1 cellular context compared by ENCODE assay signal in the genomic region with DNA sequence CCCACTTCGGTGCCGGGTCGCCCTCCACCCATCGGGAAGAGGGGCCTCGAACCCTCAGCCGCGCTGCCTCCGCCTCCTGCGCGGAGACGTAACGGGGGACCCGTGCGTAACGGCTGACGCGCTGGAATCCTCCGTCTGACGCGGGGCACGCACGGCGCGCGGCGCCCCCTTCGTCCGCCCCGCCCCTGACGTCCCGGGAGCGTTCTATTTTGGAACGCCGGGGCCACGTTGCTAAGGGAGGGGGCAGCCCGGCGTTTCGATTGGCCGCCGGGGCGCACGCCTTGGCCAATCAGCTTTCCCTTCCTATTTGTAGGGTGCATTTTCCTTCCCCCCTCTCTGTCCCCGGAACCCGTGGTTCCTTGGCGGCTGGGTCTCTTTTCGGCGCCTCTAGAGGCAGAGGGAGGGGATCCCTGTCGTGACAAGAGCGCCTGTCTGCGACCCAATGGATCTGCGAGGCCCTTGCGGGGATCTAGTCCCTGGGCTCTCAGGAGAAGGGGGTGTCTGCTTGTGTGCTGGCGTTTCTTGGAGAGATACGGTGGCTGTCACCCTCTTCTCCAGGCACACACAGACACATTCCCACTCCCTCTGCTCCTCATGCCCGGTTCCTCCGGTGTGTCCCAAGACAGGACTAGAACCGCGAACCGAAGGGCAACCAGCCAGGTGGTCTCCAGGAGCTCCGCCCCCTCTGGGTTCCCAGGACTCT.
TF ChIP-seq lines count a peak whose summit lies in the region.

No MANE protein-coding gene starts in this region.

TF ChIP-seq in HepG2, 621 proteins besides CTCF, POLR2A, EP300 and RAD21 (continued from another document and continues in another):
- TF ChIP-seq, protein P1, sequence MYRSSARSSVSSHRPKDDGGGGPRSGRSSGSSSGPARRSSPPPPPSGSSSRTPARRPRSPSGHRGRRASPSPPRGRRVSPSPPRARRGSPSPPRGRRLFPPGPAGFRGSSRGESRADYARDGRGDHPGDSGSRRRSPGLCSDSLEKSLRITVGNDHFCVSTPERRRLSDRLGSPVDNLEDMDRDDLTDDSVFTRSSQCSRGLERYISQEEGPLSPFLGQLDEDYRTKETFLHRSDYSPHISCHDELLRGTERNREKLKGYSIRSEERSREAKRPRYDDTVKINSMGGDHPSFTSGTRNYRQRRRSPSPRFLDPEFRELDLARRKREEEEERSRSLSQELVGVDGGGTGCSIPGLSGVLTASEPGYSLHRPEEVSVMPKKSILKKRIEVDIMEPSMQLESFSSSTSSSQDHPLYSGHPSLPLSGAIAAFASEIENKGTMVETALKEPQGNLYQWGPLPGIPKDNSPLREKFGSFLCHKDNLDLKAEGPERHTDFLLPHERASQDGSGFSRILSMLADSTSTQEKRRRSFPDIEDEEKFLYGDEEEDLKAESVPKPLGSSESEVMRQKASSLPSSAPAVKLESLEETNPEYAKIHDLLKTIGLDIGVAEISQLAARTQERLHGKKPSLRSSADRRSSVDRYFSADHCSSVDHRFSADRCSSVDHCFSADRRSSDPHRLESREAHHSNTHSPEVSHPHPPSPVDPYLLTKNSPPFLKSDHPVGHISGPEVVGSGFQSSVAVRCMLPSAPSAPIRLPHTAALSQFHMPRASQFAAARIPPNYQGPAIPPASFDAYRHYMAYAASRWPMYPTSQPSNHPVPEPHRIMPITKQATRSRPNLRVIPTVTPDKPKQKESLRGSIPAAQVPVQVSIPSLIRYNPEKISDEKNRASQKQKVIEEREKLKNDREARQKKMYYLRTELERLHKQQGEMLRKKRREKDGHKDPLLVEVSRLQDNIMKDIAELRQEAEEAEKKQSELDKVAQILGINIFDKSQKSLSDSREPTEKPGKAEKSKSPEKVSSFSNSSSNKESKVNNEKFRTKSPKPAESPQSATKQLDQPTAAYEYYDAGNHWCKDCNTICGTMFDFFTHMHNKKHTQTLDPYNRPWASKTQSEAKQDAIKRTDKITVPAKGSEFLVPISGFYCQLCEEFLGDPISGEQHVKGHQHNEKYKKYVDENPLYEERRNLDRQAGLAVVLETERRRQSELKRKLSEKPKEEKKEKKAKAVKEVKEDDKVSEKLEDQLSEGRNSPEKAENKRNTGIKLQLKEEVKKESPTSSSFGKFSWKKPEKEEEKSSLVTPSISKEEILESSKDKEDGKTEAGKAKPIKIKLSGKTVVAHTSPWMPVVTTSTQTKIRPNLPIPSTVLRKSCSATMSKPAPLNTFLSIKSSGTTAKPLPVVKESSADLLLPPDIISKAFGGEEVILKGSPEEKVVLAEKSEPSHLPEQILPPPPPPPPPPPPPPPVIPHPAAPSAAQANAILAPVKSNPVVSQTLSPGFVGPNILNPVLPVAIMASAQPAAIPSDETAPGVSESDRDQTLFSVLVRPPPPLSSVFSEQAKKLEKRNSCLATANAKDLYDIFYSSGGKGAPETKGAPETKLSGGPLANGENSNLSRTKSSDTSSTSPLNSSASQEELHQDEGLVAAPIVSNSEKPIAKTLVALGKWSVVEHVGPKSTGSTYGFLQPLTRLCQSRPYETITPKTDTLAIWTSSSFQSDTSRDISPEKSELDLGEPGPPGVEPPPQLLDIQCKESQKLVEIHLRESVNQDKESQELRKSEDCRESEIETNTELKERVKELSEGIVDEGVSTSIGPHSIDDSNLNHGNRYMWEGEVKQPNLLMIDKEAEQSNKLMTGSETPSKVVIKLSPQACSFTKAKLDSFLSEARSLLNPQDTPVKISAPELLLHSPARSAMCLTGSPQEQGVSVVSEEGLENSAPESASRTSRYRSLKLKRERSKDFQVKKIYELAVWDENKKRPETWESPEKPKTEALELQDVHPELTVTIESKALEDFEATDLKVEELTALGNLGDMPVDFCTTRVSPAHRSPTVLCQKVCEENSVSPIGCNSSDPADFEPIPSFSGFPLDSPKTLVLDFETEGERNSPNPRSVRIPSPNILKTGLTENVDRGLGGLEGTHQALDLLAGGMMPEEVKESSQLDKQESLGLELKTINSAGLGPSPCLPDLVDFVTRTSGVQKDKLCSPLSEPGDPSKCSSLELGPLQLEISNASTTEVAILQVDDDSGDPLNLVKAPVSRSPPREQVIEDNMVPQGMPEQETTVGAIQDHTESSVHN (CRISPR knock-in tag; IDR thresholded peaks at IDR 0.05): no peak
- TF ChIP-seq ZFAT (CRISPR knock-in tag; conservative IDR thresholded peaks at IDR 0.05) (no peak), NFYC (CRISPR knock-in tag; IDR thresholded peaks at IDR 0.05) (peak; percentile 88), ARID2 (CRISPR knock-in tag; IDR thresholded peaks at IDR 0.05; ENCODE audit: borderline replicate concordance) (no peak), ASH2L (IDR thresholded peaks at IDR 0.05; ENCODE audit: insufficient read length, low read depth, low read length) (peak; percentile 9), BCL6 (CRISPR knock-in tag; IDR thresholded peaks at IDR 0.05) (peak; percentile 23; the same call in 1 of the 2 replicates), NFE2L1 (CRISPR knock-in tag; IDR thresholded peaks at IDR 0.05; ENCODE audit: borderline replicate concordance) (no peak), ZNF225 (CRISPR knock-in tag; IDR thresholded peaks at IDR 0.05) (0 out of 2 replicates have a peak, but pooled peaks have one; percentile 24), SNAI1 (CRISPR knock-in tag; IDR thresholded peaks at IDR 0.05; ENCODE audit: borderline replicate concordance) (no peak), CEBPB (IDR thresholded peaks at IDR 0.05; ENCODE audit: borderline replicate concordance, low read depth, low read length) (no peak), SNAPC2 (CRISPR knock-in tag; IDR thresholded peaks at IDR 0.05) (no peak), FOXA3 (CRISPR knock-in tag; IDR thresholded peaks at IDR 0.05) (peak; percentile 40; the same call in 1 of the 2 replicates), HNF4G (IDR thresholded peaks at IDR 0.05; ENCODE audit: borderline replicate concordance, low read depth, low read length) (no peak), HNF4G (CRISPR knock-in tag; IDR thresholded peaks at IDR 0.05; ENCODE audit: borderline replicate concordance, low read depth) (no peak), SOX5 (CRISPR knock-in tag; IDR thresholded peaks at IDR 0.05; ENCODE audit: borderline replicate concordance) (0 out of 2 replicates have a peak, but pooled peaks have one; percentile 5), ZNF670 (CRISPR knock-in tag; IDR thresholded peaks at IDR 0.05; ENCODE audit: borderline replicate concordance) (no peak), REL (CRISPR knock-in tag; conservative IDR thresholded peaks at IDR 0.05) (no peak), POLR2AphosphoS5 (IDR thresholded peaks at IDR 0.05; ENCODE audit: low read depth, low read length) (0 out of 2 replicates have a peak, but pooled peaks have one; percentile 42), ZZZ3 (CRISPR knock-in tag; IDR thresholded peaks at IDR 0.05; ENCODE audit: borderline replicate concordance) (no peak), ZNF652 (CRISPR knock-in tag; IDR thresholded peaks at IDR 0.05; ENCODE audit: borderline replicate concordance, low read depth) (no peak), ZNF749 (CRISPR knock-in tag; IDR thresholded peaks at IDR 0.05; ENCODE audit: borderline replicate concordance) (no peak; the same call in 1 of the 2 replicates), TGIF2 (CRISPR knock-in tag; IDR thresholded peaks at IDR 0.05) (peak; percentile 59), TERF1 (CRISPR knock-in tag; IDR thresholded peaks at IDR 0.05) (no peak), RAD51 (IDR thresholded peaks at IDR 0.05; ENCODE audit: borderline replicate concordance) (no peak), EED (CRISPR knock-in tag; IDR thresholded peaks at IDR 0.05) (no peak), TEAD3 (CRISPR knock-in tag; optimal IDR thresholded peaks at IDR 0.05; ENCODE audit: borderline replicate concordance) (peak; percentile 93), ZNF564 (CRISPR knock-in tag; IDR thresholded peaks at IDR 0.05) (peak; percentile 67; the same call in 1 of the 2 replicates), ZNF468 (CRISPR knock-in tag; IDR thresholded peaks at IDR 0.05) (no peak), MAFG (CRISPR knock-in tag; IDR thresholded peaks at IDR 0.05) (no peak), MED8 (CRISPR knock-in tag; IDR thresholded peaks at IDR 0.05; ENCODE audit: insufficient replicate concordance) (no peak), SYNCRIP (IDR thresholded peaks at IDR 0.05; ENCODE audit: insufficient read depth, low read depth, low read length) (no peak), ZMYM2 (CRISPR knock-in tag; IDR thresholded peaks at IDR 0.05) (no peak), RBAK (CRISPR knock-in tag; IDR thresholded peaks at IDR 0.05) (no peak), ZNF331 (CRISPR knock-in tag; IDR thresholded peaks at IDR 0.05) (0 out of 2 replicates have a peak, but pooled peaks have one; percentile 17), MZF1 (CRISPR knock-in tag; IDR thresholded peaks at IDR 0.05; ENCODE audit: borderline replicate concordance) (no peak), ZKSCAN1 (IDR thresholded peaks at IDR 0.05; ENCODE audit: low read length) (no peak), LCORL (IDR thresholded peaks at IDR 0.05) (no peak), LCORL (CRISPR knock-in tag; IDR thresholded peaks at IDR 0.05) (peak; percentile 98), U2AF1 (optimal IDR thresholded peaks at IDR 0.05; ENCODE audit: low read depth, low read length) (no peak), GLMP (CRISPR knock-in tag; IDR thresholded peaks at IDR 0.05; ENCODE audit: borderline replicate concordance) (no peak), ZBTB21 (CRISPR knock-in tag; IDR thresholded peaks at IDR 0.05) (peak; percentile 86), ZBTB42 (CRISPR knock-in tag; IDR thresholded peaks at IDR 0.05) (no peak), NFATC3 (CRISPR knock-in tag; IDR thresholded peaks at IDR 0.05) (no peak), NFRKB (IDR thresholded peaks at IDR 0.05) (no peak), ZNF883 (CRISPR knock-in tag; IDR thresholded peaks at IDR 0.05; ENCODE audit: not compliant biosample characterization) (peak; percentile 44), ZBTB8A (CRISPR knock-in tag; IDR thresholded peaks at IDR 0.05; ENCODE audit: borderline replicate concordance, low read depth) (no peak), ZNF75D (CRISPR knock-in tag; IDR thresholded peaks at IDR 0.05; ENCODE audit: borderline replicate concordance) (no peak), TBX3 (IDR thresholded peaks at IDR 0.05; ENCODE audit: borderline replicate concordance) (no peak)
- TF ChIP-seq, protein P2, sequence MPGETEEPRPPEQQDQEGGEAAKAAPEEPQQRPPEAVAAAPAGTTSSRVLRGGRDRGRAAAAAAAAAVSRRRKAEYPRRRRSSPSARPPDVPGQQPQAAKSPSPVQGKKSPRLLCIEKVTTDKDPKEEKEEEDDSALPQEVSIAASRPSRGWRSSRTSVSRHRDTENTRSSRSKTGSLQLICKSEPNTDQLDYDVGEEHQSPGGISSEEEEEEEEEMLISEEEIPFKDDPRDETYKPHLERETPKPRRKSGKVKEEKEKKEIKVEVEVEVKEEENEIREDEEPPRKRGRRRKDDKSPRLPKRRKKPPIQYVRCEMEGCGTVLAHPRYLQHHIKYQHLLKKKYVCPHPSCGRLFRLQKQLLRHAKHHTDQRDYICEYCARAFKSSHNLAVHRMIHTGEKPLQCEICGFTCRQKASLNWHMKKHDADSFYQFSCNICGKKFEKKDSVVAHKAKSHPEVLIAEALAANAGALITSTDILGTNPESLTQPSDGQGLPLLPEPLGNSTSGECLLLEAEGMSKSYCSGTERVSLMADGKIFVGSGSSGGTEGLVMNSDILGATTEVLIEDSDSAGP (CRISPR knock-in tag; IDR thresholded peaks at IDR 0.05; ENCODE audit: borderline replicate concordance): peak; percentile 78
- TF ChIP-seq, protein P3, sequence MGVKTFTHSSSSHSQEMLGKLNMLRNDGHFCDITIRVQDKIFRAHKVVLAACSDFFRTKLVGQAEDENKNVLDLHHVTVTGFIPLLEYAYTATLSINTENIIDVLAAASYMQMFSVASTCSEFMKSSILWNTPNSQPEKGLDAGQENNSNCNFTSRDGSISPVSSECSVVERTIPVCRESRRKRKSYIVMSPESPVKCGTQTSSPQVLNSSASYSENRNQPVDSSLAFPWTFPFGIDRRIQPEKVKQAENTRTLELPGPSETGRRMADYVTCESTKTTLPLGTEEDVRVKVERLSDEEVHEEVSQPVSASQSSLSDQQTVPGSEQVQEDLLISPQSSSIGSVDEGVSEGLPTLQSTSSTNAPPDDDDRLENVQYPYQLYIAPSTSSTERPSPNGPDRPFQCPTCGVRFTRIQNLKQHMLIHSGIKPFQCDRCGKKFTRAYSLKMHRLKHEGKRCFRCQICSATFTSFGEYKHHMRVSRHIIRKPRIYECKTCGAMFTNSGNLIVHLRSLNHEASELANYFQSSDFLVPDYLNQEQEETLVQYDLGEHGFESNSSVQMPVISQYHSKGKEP (CRISPR knock-in tag; IDR thresholded peaks at IDR 0.05): no peak
- TF ChIP-seq, protein P4, sequence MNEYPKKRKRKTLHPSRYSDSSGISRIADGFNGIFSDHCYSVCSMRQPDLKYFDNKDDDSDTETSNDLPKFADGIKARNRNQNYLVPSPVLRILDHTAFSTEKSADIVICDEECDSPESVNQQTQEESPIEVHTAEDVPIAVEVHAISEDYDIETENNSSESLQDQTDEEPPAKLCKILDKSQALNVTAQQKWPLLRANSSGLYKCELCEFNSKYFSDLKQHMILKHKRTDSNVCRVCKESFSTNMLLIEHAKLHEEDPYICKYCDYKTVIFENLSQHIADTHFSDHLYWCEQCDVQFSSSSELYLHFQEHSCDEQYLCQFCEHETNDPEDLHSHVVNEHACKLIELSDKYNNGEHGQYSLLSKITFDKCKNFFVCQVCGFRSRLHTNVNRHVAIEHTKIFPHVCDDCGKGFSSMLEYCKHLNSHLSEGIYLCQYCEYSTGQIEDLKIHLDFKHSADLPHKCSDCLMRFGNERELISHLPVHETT (CRISPR knock-in tag; conservative IDR thresholded peaks at IDR 0.05): no peak; the same call in 1 of the 2 replicates
- TF ChIP-seq, protein P5, sequence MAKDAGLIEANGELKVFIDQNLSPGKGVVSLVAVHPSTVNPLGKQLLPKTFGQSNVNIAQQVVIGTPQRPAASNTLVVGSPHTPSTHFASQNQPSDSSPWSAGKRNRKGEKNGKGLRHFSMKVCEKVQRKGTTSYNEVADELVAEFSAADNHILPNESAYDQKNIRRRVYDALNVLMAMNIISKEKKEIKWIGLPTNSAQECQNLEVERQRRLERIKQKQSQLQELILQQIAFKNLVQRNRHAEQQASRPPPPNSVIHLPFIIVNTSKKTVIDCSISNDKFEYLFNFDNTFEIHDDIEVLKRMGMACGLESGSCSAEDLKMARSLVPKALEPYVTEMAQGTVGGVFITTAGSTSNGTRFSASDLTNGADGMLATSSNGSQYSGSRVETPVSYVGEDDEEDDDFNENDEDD (CRISPR knock-in tag; IDR thresholded peaks at IDR 0.05; ENCODE audit: borderline replicate concordance): peak; percentile 60
